8 cellular contexts compared by ENCODE assay signal in genomic region chr16:73599870-73600269, GRCh38.
"Had no signal": no experiment of that assay in that cellular context is flagged by ENCODE, and none has a peak within 500 bp of the region (broad histone marks: within the 10 kb centered on the region; RNA-seq: fewer than 3 reads in every experiment).

No MANE protein-coding gene starts in this region.

- FAIRE-seq: G401.6, GM12878, GM12891, GM12892, GM18507, GM19239 had no signal

- ATAC-seq: GM12878 had no signal

- DNase-seq: GDM1, GF-D8 had no signal

- H3K4me3 ChIP-seq: GM12878 had no signal
